Comparison of ENCODE assay signal across 25 cellular contexts in genomic region chr1:225021037-225021436, GRCh38.
"Had no signal": no experiment of that assay in that cellular context is flagged by ENCODE, and none has a peak within 500 bp of the region (broad histone marks: within the 10 kb centered on the region; RNA-seq: fewer than 3 reads in every experiment).

No MANE protein-coding gene starts in this region.

- H3K4me1 ChIP-seq: left ventricle myocardium inferior, neural progenitor cell, right atrium auricular region, sigmoid colon, spleen, suprapubic skin, tibial artery, upper lobe of right lung had no signal

- H3K4me2 ChIP-seq: neural progenitor cell had no signal

- H3K4me3 ChIP-seq: left ventricle myocardium inferior, lung, neural progenitor cell, ovary, right atrium auricular region, sigmoid colon, spleen, suprapubic skin, thoracic aorta, tibial artery, upper lobe of right lung had no signal

- H2AFZ ChIP-seq: neural progenitor cell had no signal

- H3K27me3 ChIP-seq: neural progenitor cell, neutrophil, ovary, right atrium auricular region, sigmoid colon, spleen, suprapubic skin, tibial artery, upper lobe of right lung had no signal

- H3K36me3 ChIP-seq: left ventricle myocardium inferior, neural progenitor cell, neutrophil, ovary, right atrium auricular region, sigmoid colon, spleen, suprapubic skin, thoracic aorta, tibial artery, upper lobe of right lung had no signal

- ATAC-seq: left colon; natural killer cell; stimulated activated effector memory CD8-positive, alpha-beta T cell treated with anti-CD3 and anti-CD28 coated beads, Interleukin-12 subunit alpha, Interleukin-12 subunit beta, amount 100 ng/mL, for 72 hours; upper lobe of right lung had no signal

- DNase-seq: hippocampal formation; kidney glomerular epithelial cell; left colon; left ventricle myocardium inferior; mesendoderm; naive B cell; natural killer cell; nephron progenitor cell; occipital lobe; ovary; sigmoid colon; small intestine; spleen; stimulated activated CD4-positive, alpha-beta T cell treated with anti-CD3 and anti-CD28 coated beads, Interleukin-4, amount 100 ng/mL, for 24 hours; stimulated activated naive CD4-positive, alpha-beta T cell; tibial artery; trophoblast cell; upper lobe of right lung had no signal

- H3K27ac ChIP-seq: left ventricle myocardium inferior, neural progenitor cell, neutrophil, ovary, right atrium auricular region, sigmoid colon, spleen, suprapubic skin, thoracic aorta, tibial artery, upper lobe of right lung had no signal

- H3K9me3 ChIP-seq: neutrophil, right atrium auricular region, suprapubic skin, upper lobe of right lung had no signal
